In genomic region chr1:33430751-33431593, GRCh38 we compare ENCODE assay signal across 7 cellular contexts. TPM values are rescaled to one million over a fixed set of nuclear protein-coding genes. Genes with fewer than 3 reads are reported as not detected.
DNase-seq lines count a peak whose midpoint lies in the region; ATAC-seq and TF ChIP-seq lines count a peak whose summit lies in the region.

Gene PHC2 (minus strand): TSS chr1:33431095. CDS start chr1:33375539, 55,556 bp downstream.

- no peaks in the 10 kb centered on the region for H3K9me3 Mint-ChIP-seq in MCF 10A (ENCODE audit: unreplicated experiment)

- intact Hi-C loops in MCF 10A (cut with micrococcal nuclease), result loop anchor here (5.0 kb wide), 1 partner anchor 49 kb away; no protein-coding TSS in a partner anchor
- intact Hi-C loops in gastrocnemius medialis (cut with DNase I; ENCODE audit: low total_unique reads), result loop anchor here (2.0 kb wide), 2 partner anchors 22 to 42 kb away; partner anchors contain the start of gene ZSCAN20

- H3K27ac Mint-ChIP-seq in MCF 10A (ENCODE audit: low read depth, unreplicated experiment), result no peak within 1 kb of the TSS

- peaks cover 21% of the 10 kb centered on the region for H3K4me1 Mint-ChIP-seq in MCF 10A (ENCODE audit: insufficient read depth, unreplicated experiment)

- H3K27me3 ChIP-seq in iPS-15b (ENCODE audit: control insufficient read depth, insufficient read depth, low read length) (peaks cover 41% of the 10 kb centered on the region), gastrocnemius medialis (no peaks in the 10 kb centered on the region)

- H3K9me3 ChIP-seq in iPS-15b (ENCODE audit: control insufficient read depth, insufficient read depth, low read length), result no peaks in the 10 kb centered on the region
- H3K9me3 ChIP-seq in gastrocnemius medialis, result no peaks in the 10 kb centered on the region

- H3K27me3 Mint-ChIP-seq in MCF 10A (ENCODE audit: insufficient read depth, unreplicated experiment), result no peaks in the 10 kb centered on the region

- ATAC-seq in GM18519 (IDR thresholded peaks at IDR 0.05; ENCODE audit: low FRiP score, unreplicated experiment) (peak; percentile 90), HG03095 (IDR thresholded peaks at IDR 0.05; ENCODE audit: unreplicated experiment) (peak; percentile 86), gastrocnemius medialis (peak; percentile 88)

- H3K36me3 ChIP-seq in iPS-15b (ENCODE audit: control insufficient read depth, insufficient read depth, low read length), result no peaks in the 10 kb centered on the region
- H3K36me3 ChIP-seq in gastrocnemius medialis, result no peaks in the 10 kb centered on the region

- H3K4me3 ChIP-seq in iPS-15b (ENCODE audit: low read depth, low read length), result peak within 1 kb of the TSS; percentile 61
- peak within 1 kb of the TSS; percentile 58 to 75 (median 66) for H3K4me3 ChIP-seq in gastrocnemius medialis

- peak; percentile 78 to 85 for TF ChIP-seq POLR2A in gastrocnemius medialis (IDR thresholded peaks at IDR 0.05)

- peaks cover 6% of the 10 kb centered on the region for H3K36me3 Mint-ChIP-seq in MCF 10A (ENCODE audit: insufficient read depth, unreplicated experiment)

- TF ChIP-seq CTCF in VCaP (conservative IDR thresholded peaks at IDR 0.05) (peak; percentile 44; the same call in 1 of the 2 replicates), MCF 10A (IDR thresholded peaks at IDR 0.05; ENCODE audit: unreplicated experiment) (no peak), gastrocnemius medialis (IDR thresholded peaks at IDR 0.05 in 4 of 5, conservative IDR thresholded peaks at IDR 0.05 in 1 of 5) (peak; percentile 5 to 46 (median 31))

- H3K9ac ChIP-seq in iPS-15b (ENCODE audit: low read depth, low read length), result no peak within 1 kb of the TSS

- in situ Hi-C loops in gastrocnemius medialis (cut with MboI; ENCODE audit: low sequenced_read_pairs in 4 of 4), result no loop called here

- CTCF ChIA-PET in MCF 10A (lab: Yijun Ruan, JAX), result interaction anchor here (0.6 to 3.5 kb wide), 6 partner anchors 9 to 103 kb away, joined by 3 to 16 read pairs (median 4); no protein-coding TSS in a partner anchor

- peaks cover 12% of the 10 kb centered on the region for H3K4me1 ChIP-seq in iPS-15b (ENCODE audit: control insufficient read depth, insufficient read depth, low read length)
- H3K4me1 ChIP-seq in gastrocnemius medialis, result peaks cover 35 to 37% of the 10 kb centered on the region in 2 donors

- H3K4me3 Mint-ChIP-seq in MCF 10A (ENCODE audit: unreplicated experiment), result no peak within 1 kb of the TSS

- no TSS peak for BruUV-seq in MCF 10A (replicated peaks; lab: Mats Ljungman, UMichigan)

- peak within 1 kb of the TSS; percentile 86 for H3K27ac ChIP-seq in VCaP
- H3K27ac ChIP-seq in gastrocnemius medialis, result peak within 1 kb of the TSS; percentile 75 to 87 (median 86)

- DNase-seq in NCI-H2171 (lab: John Stamatoyannopoulos, UW) (peak; percentile 98), MCF 10A (ENCODE audit: unreplicated experiment) (peak; percentile 97), gastrocnemius medialis (peak; percentile 96)

- POLR2A ChIA-PET in MCF 10A (lab: Yijun Ruan, JAX), result interaction anchor here (0.7 to 2.2 kb wide), 4 partner anchors 38 to 81 kb away, joined by 3 to 9 read pairs (median 4); no protein-coding TSS in a partner anchor

RNA-seq across cellular contexts. Expression of gene PHC2, which starts in this region (rescaled TPM):
- total RNA-seq in MCF 10A (2022) (117 and 137 TPM in 2 replicates), gastrocnemius medialis (100 to 1,000 TPM; 318 to 516 (median 364) TPM)

Comparison
In these comparisons a context has a peak if more than half of its experiments do, and no peak if none do; other contexts are left out.
1. Peak in every context shown above with its lines: DNase-seq, ATAC-seq, H3K4me3 ChIP-seq and H3K27ac ChIP-seq.